Comparison of ENCODE assay signal across 8 cellular contexts in genomic region chr9:6681147-6681956, GRCh38. TPM values are rescaled to one million over a fixed set of nuclear protein-coding genes. Genes with fewer than 3 reads are reported as not detected.
DNase-seq lines count a peak whose midpoint lies in the region; ATAC-seq and TF ChIP-seq lines count a peak whose summit lies in the region.

No MANE protein-coding gene starts in this region.

- H3K27ac ChIP-seq in OCI-LY7 (ENCODE audit: low read depth, low read length, poor library complexity, severe bottlenecking), result peak overlapping the region; percentile 89

- ATAC-seq in GM21526 (IDR thresholded peaks at IDR 0.05; ENCODE audit: low FRiP score, unreplicated experiment), result peak; percentile 68

- CTCF ChIA-PET in OCI-LY7 (lab: Charles Lee; ENCODE audit: unreplicated experiment), result interaction anchor here (0.6 to 1.3 kb wide), 3 partner anchors 20 to 108 kb away, joined by 3 to 5 read pairs (median 4); no protein-coding TSS in a partner anchor

- H3K4me3 ChIP-seq in OCI-LY7 (ENCODE audit: low read depth, low read length, poor library complexity, severe bottlenecking) (peak overlapping the region; percentile 85), mucosa of stomach (ENCODE audit: low read length) (peak overlapping the region; percentile 93)

- H3K4me1 ChIP-seq in OCI-LY7 (ENCODE audit: insufficient read depth, low read length, poor library complexity, severe bottlenecking) (peaks cover 32% of the 10 kb centered on the region), mucosa of stomach (ENCODE audit: control insufficient read depth, insufficient read depth, low read length) (peaks cover 5% of the 10 kb centered on the region)

- peak overlapping the region; percentile 84 for H2AFZ ChIP-seq in OCI-LY7 (ENCODE audit: low read length)

- TF ChIP-seq POLR2A in erythroblast (IDR thresholded peaks at IDR 0.05; ENCODE audit: low read length), result peak; percentile 98

- TF ChIP-seq CTCF in OCI-LY7 (conservative IDR thresholded peaks at IDR 0.05; ENCODE audit: low read length), result no peak

- H3K27me3 ChIP-seq in mucosa of stomach (ENCODE audit: control insufficient read depth, insufficient read depth, low read length), result no peaks in the 10 kb centered on the region

- intact Hi-C loops in OCI-LY7 (cut with micrococcal nuclease; ENCODE audit: unreplicated experiment), result loop anchor here (1.0 to 10.0 kb wide), 7 partner anchors 22 to 1054 kb away; partner anchors contain the start of genes KDM4C and RIC1

- H3K79me2 ChIP-seq in OCI-LY7 (ENCODE audit: insufficient read depth, low read depth, low read length), result peaks cover 15% of the 10 kb centered on the region; the same call in 1 of the 2 replicates

- no peaks in the 10 kb centered on the region for H3K9me2 ChIP-seq in OCI-LY7 (ENCODE audit: insufficient read depth, low read length)

- POLR2A ChIA-PET in OCI-LY7 (lab: Charles Lee), result interaction anchor here (0.6 to 2.4 kb wide), 20 partner anchors 8 to 1944 kb away, joined by 3 to 21 read pairs (median 4); partner anchors contain the start of genes KDM4C and UHRF2

- peak overlapping the region; percentile 96 for H3K9ac ChIP-seq in mucosa of stomach (ENCODE audit: low read length)

- BruUV-seq in OCI-LY7 (replicated peaks; lab: Mats Ljungman, UMichigan), result no TSS peak

- peak; percentile 99 for DNase-seq in DMS 273 (lab: John Stamatoyannopoulos, UW; ENCODE audit: unreplicated experiment)
- peak; percentile 80 for DNase-seq in HuH-7.5 (ENCODE audit: low spot score)
- peak; percentile 95 for DNase-seq in OCI-LY7 (ENCODE audit: low spot score)
- peak; percentile 86 for DNase-seq in activated T-cell treated with anti-CD3 and anti-CD28 coated beads, Interleukin-2, amount 50 U/mL, for 1 hour
- DNase-seq in erythroblast (lab: John Stamatoyannopoulos, UW), result peak; percentile 97
- peak; percentile 92 for DNase-seq in stimulated activated CD8-positive, alpha-beta memory T cell treated with anti-CD3 and anti-CD28 coated beads, Interleukin-4, amount 100 ng/mL, for 48 hours

- H3K36me3 ChIP-seq in OCI-LY7 (ENCODE audit: insufficient read depth, low read length) (peaks cover 3% of the 10 kb centered on the region; the same call in 1 of the 2 replicates), mucosa of stomach (ENCODE audit: control insufficient read depth, insufficient read depth, low read length) (no peaks in the 10 kb centered on the region)

- peak overlapping the region; percentile 85 for H3K4me2 ChIP-seq in OCI-LY7 (ENCODE audit: low read length)

- H4K20me1 ChIP-seq in OCI-LY7 (ENCODE audit: insufficient read depth, low read length), result no peaks in the 10 kb centered on the region

- H3K9me3 ChIP-seq in OCI-LY7 (ENCODE audit: low read length), result no peaks in the 10 kb centered on the region
- H3K9me3 ChIP-seq in mucosa of stomach (ENCODE audit: control insufficient read depth, low read length), result no peaks in the 10 kb centered on the region

RNA-seq across cellular contexts. Expression of gene GLDC, which starts 35.8 kb away (rescaled TPM):
- total RNA-seq in OCI-LY7 (2014; rRNA removed; shearing (Covaris generic)), result not detected in 2 replicates
- total RNA-seq in OCI-LY7 (2022), result not detected in 2 replicates

Comparison
In these comparisons a context has a peak if more than half of its experiments do, and no peak if none do; other contexts are left out.
1. Peak in every context shown above with its lines: DNase-seq, ATAC-seq, H3K4me3 ChIP-seq and H3K27ac ChIP-seq.